Comparison of ENCODE assay signal across 8 cellular contexts in the genomic region with DNA sequence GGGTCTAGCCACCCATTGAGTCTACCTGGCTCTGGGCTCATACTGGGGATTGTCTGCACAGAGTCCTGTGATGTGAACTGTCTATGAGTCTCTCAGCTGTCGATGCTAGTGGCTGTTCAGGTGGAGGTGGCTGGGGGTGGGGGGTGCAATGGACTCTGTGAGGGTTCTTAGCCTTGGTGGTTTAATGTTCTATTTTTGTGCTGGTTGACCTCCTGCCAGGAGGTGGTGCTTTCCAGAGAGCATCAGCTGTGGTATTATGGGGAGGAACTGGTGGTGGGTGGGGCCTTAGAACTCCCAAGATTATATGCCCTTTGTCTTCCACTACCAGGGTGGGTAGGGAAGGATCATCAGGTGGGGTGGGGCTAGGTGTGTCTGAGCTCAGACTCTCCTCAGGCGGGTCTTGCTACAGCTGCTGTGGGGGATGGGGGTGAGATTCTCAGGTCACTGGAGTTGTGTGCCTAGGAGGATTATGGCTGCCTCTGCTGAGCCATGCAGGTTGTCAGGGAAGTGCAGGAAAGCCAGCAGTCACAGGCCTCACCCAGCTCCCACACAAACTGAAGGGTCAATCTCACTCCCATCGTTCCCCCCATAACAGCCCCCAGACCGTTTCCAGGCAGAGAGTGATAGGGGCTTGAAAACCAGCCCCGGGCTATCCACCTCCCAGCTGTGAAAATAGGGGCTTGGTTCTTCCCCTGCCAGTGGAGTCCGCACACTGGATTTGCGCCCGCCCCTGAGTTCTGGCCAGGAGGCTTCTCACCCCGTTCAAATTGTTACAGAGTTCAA.
DNase-seq lines count a peak whose midpoint lies in the region; ATAC-seq and TF ChIP-seq lines count a peak whose summit lies in the region.
"Not testable (repeated sequence)": the region's sequence is repeated elsewhere in the genome, so short reads cannot be mapped to it uniquely, and the experiment has no call there.

No MANE protein-coding gene starts in this region.

- peaks cover 17 to 43% of the 10 kb centered on the region in 2 donors for H3K36me3 Mint-ChIP-seq in naive B cell

- not testable (repeated sequence) for H3K36me3 ChIP-seq in GM06990 (ENCODE audit: control insufficient read depth, insufficient read depth, low read length); Peyer's patch

- H3K4me1 ChIP-seq in Peyer's patch = not testable (repeated sequence)

- TF ChIP-seq CTCF in GM06990 (IDR thresholded peaks at IDR 0.05; ENCODE audit: insufficient read depth, low read length, poor library complexity, severe bottlenecking); Peyer's patch (IDR thresholded peaks at IDR 0.05): not testable (repeated sequence)

- peak overlapping the region in 2 of 4 donors; percentile 59 to 85 for H3K27ac ChIP-seq in Peyer's patch

- peaks cover 74 to 89% (median 75%) of the 10 kb centered on the region in 3 donors for H3K4me1 Mint-ChIP-seq in naive B cell

- H3K4me3 Mint-ChIP-seq in naive B cell = peak overlapping the region; percentile 30 to 90 (median 80)

- DNase-seq in GM06990 (ENCODE audit: extremely low read depth, insufficient read length) (peak; percentile 55), Peyer's patch (peak; percentile 43 to 67 (median 54))
- not testable (repeated sequence) for DNase-seq in naive B cell

- H3K27me3 ChIP-seq in GM06990 (replicated peaks; ENCODE audit: control insufficient read depth, insufficient read depth, low read length); Peyer's patch: not testable (repeated sequence)

- TF ChIP-seq POLR2A in Peyer's patch (IDR thresholded peaks at IDR 0.05) = not testable (repeated sequence)

- H3K9me3 ChIP-seq in Peyer's patch = not testable (repeated sequence)

- peak; percentile 59 for ATAC-seq in GM18868 (IDR thresholded peaks at IDR 0.05; ENCODE audit: unreplicated experiment)
- ATAC-seq in GM19455 (IDR thresholded peaks at IDR 0.05; ENCODE audit: unreplicated experiment) = peak; percentile 50
- ATAC-seq in GM21825 (IDR thresholded peaks at IDR 0.05; ENCODE audit: unreplicated experiment) = peak; percentile 51
- ATAC-seq in HG02981 (IDR thresholded peaks at IDR 0.05; ENCODE audit: unreplicated experiment) = peak; percentile 54
- peak; percentile 55 for ATAC-seq in HG03439 (IDR thresholded peaks at IDR 0.05; ENCODE audit: unreplicated experiment)
- ATAC-seq in naive B cell (ENCODE audit: low read depth in 2 of 2) = peak; percentile 18 to 28

- H3K27ac Mint-ChIP-seq in naive B cell = peak overlapping the region; percentile 88 to 99 (median 96)

- not testable (repeated sequence) for H3K27me3 Mint-ChIP-seq in naive B cell

- H3K9me3 Mint-ChIP-seq in naive B cell = peaks cover 3 to 37% (median 16%) of the 10 kb centered on the region in 7 donors

- H3K4me3 ChIP-seq in GM06990 (replicated peaks; ENCODE audit: low read depth, low read length) = peak overlapping the region; percentile 46
- H3K4me3 ChIP-seq in Peyer's patch = not testable (repeated sequence)
